1 cellular context compared by ENCODE assay signal in the genomic region with DNA sequence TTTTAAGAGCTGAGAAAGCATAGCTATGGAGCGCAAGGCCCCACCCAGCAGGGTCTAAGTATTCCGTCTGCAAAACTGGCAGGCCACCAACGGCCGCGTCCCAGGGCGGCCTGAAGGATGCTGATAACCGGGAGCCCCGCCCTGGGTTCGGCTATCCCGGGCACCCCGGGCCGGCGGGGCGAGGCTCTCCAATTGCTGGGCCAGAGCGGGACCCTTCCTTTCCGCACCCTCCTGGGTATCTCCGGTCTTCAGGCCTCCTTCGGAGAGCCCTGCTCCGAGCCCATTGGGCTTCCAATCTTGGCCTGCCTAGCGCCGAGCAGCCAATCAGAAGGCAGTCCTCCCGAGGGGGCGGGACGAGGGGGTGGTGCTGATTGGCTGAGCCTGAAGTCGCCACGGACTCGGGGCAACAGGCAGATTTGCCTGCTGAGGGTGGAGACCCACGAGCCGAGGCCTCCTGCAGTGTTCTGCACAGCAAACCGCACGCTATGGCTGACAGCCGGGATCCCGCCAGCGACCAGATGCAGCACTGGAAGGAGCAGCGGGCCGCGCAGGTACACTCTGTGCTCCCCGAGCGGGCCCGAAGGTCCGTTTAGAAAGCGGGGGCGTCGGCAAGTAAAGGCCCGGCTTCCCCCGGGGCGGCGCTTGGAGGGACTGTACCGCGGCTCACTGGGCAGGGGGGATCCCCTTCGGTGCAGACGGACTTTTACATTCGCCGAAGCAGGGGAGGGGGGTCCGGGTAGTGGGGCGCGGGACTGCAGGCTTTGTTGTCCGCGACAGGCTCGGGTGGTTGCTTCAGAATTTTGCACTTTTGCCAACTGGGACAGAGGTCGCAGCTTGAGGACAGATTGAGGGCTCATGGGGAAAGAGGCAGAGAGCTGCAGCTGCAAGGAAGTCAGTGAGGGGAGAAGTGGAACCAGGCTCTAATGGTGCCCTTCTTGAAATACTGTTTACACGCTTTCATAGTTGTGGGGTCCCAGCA.
TF ChIP-seq lines count a peak whose summit lies in the region.

A gene (plus strand): TSS at position 406 of the 979 bp plus-strand sequence. CDS start 80 bp downstream, at position 486.

TF ChIP-seq in GM12878, 131 proteins besides CTCF, POLR2A, EP300 and RAD21 (continued from another document):
- no peak for TF ChIP-seq KLF5 (IDR thresholded peaks at IDR 0.05; ENCODE audit: partially characterized antibody)
- TF ChIP-seq MYB (IDR thresholded peaks at IDR 0.05; ENCODE audit: borderline replicate concordance, low read depth, low read length), result 0 out of 2 replicates have a peak, but pooled peaks have one; percentile 11
- peak; percentile 61 for TF ChIP-seq FOS (IDR thresholded peaks at IDR 0.05; ENCODE audit: borderline replicate concordance, extremely low read depth, insufficient read length)
- TF ChIP-seq NBN (IDR thresholded peaks at IDR 0.05), result peak; percentile 96
- TF ChIP-seq MYC (IDR thresholded peaks at IDR 0.05; ENCODE audit: insufficient read depth, insufficient read length, insufficient replicate concordance, low read length, severe bottlenecking), result peak; percentile 37
- peak; percentile 11; the same call in 1 of the 2 replicates for TF ChIP-seq HCFC1 (IDR thresholded peaks at IDR 0.05; ENCODE audit: low read length)
- TF ChIP-seq NFIC (IDR thresholded peaks at IDR 0.05; ENCODE audit: low read depth, low read length), result no peak
- peak; percentile 87; the same call in 1 of the 2 replicates for TF ChIP-seq JUND (IDR thresholded peaks at IDR 0.05; ENCODE audit: low read depth, low read length)
- TF ChIP-seq, protein P1, sequence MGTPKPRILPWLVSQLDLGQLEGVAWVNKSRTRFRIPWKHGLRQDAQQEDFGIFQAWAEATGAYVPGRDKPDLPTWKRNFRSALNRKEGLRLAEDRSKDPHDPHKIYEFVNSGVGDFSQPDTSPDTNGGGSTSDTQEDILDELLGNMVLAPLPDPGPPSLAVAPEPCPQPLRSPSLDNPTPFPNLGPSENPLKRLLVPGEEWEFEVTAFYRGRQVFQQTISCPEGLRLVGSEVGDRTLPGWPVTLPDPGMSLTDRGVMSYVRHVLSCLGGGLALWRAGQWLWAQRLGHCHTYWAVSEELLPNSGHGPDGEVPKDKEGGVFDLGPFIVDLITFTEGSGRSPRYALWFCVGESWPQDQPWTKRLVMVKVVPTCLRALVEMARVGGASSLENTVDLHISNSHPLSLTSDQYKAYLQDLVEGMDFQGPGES (IDR thresholded peaks at IDR 0.05), result peak; percentile 85
- TF ChIP-seq, protein P2, sequence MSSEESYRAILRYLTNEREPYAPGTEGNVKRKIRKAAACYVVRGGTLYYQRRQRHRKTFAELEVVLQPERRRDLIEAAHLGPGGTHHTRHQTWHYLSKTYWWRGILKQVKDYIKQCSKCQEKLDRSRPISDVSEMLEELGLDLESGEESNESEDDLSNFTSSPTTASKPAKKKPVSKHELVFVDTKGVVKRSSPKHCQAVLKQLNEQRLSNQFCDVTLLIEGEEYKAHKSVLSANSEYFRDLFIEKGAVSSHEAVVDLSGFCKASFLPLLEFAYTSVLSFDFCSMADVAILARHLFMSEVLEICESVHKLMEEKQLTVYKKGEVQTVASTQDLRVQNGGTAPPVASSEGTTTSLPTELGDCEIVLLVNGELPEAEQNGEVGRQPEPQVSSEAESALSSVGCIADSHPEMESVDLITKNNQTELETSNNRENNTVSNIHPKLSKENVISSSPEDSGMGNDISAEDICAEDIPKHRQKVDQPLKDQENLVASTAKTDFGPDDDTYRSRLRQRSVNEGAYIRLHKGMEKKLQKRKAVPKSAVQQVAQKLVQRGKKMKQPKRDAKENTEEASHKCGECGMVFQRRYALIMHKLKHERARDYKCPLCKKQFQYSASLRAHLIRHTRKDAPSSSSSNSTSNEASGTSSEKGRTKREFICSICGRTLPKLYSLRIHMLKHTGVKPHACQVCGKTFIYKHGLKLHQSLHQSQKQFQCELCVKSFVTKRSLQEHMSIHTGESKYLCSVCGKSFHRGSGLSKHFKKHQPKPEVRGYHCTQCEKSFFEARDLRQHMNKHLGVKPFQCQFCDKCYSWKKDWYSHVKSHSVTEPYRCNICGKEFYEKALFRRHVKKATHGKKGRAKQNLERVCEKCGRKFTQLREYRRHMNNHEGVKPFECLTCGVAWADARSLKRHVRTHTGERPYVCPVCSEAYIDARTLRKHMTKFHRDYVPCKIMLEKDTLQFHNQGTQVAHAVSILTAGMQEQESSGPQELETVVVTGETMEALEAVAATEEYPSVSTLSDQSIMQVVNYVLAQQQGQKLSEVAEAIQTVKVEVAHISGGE (CRISPR knock-in tag; IDR thresholded peaks at IDR 0.05), result no peak
- TF ChIP-seq TCF12 (IDR thresholded peaks at IDR 0.05; ENCODE audit: low read depth, low read length), result 0 out of 2 replicates have a peak, but pooled peaks have one; percentile 16
- TF ChIP-seq EGR1 (IDR thresholded peaks at IDR 0.05; ENCODE audit: borderline replicate concordance in 1 of 2, low read depth in 2 of 2, low read length in 2 of 2), result peak; percentile 23 to 96
- TF ChIP-seq TCF7 (IDR thresholded peaks at IDR 0.05; ENCODE audit: borderline replicate concordance), result no peak
- TF ChIP-seq, protein P3, sequence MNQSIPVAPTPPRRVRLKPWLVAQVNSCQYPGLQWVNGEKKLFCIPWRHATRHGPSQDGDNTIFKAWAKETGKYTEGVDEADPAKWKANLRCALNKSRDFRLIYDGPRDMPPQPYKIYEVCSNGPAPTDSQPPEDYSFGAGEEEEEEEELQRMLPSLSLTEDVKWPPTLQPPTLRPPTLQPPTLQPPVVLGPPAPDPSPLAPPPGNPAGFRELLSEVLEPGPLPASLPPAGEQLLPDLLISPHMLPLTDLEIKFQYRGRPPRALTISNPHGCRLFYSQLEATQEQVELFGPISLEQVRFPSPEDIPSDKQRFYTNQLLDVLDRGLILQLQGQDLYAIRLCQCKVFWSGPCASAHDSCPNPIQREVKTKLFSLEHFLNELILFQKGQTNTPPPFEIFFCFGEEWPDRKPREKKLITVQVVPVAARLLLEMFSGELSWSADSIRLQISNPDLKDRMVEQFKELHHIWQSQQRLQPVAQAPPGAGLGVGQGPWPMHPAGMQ (IDR thresholded peaks at IDR 0.05; ENCODE audit: borderline replicate concordance), result peak; percentile 80
- peak; percentile 60; the same call in 1 of the 2 replicates for TF ChIP-seq LARP7 (IDR thresholded peaks at IDR 0.05)
- no peak for TF ChIP-seq CEBPB (IDR thresholded peaks at IDR 0.05; ENCODE audit: borderline replicate concordance in 1 of 2, low read depth in 2 of 2, low read length in 2 of 2)
- peak; percentile 64 for TF ChIP-seq SMARCA5 (IDR thresholded peaks at IDR 0.05)
- TF ChIP-seq, protein P4, sequence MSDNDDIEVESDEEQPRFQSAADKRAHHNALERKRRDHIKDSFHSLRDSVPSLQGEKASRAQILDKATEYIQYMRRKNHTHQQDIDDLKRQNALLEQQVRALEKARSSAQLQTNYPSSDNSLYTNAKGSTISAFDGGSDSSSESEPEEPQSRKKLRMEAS (IDR thresholded peaks at IDR 0.05; ENCODE audit: low read depth, low read length), result peak; percentile 47
- peak; percentile 74 for TF ChIP-seq BACH1 (IDR thresholded peaks at IDR 0.05; ENCODE audit: borderline replicate concordance)
- TF ChIP-seq BRCA1 (IDR thresholded peaks at IDR 0.05; ENCODE audit: low read depth, low read length), result no peak
- TF ChIP-seq BHLHE40 (IDR thresholded peaks at IDR 0.05; ENCODE audit: borderline replicate concordance in 1 of 2, low read depth in 2 of 2, low read length in 1 of 2), result peak in 1 of 2 experiments; percentile 67
- TF ChIP-seq RCOR1 (conservative IDR thresholded peaks at IDR 0.05; ENCODE audit: low read depth, low read length), result 0 out of 2 replicates have a peak, but pooled peaks have one; percentile 62
- TF ChIP-seq GATAD2B (conservative IDR thresholded peaks at IDR 0.05; ENCODE audit: low read depth), result peak; percentile 68; the same call in 1 of the 2 replicates
- TF ChIP-seq NFYA (IDR thresholded peaks at IDR 0.05; ENCODE audit: borderline replicate concordance, low read depth, low read length), result peak; percentile 42; the same call in 1 of the 2 replicates
- TF ChIP-seq HDAC6 (IDR thresholded peaks at IDR 0.05; ENCODE audit: unreplicated experiment), result no peak
- TF ChIP-seq ZNF622 (IDR thresholded peaks at IDR 0.05), result no peak
- TF ChIP-seq, protein P5, sequence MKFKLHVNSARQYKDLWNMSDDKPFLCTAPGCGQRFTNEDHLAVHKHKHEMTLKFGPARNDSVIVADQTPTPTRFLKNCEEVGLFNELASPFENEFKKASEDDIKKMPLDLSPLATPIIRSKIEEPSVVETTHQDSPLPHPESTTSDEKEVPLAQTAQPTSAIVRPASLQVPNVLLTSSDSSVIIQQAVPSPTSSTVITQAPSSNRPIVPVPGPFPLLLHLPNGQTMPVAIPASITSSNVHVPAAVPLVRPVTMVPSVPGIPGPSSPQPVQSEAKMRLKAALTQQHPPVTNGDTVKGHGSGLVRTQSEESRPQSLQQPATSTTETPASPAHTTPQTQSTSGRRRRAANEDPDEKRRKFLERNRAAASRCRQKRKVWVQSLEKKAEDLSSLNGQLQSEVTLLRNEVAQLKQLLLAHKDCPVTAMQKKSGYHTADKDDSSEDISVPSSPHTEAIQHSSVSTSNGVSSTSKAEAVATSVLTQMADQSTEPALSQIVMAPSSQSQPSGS (IDR thresholded peaks at IDR 0.05; ENCODE audit: low read length), result no peak
- peak; percentile 70 for TF ChIP-seq RUNX3 (IDR thresholded peaks at IDR 0.05; ENCODE audit: low read length)
- TF ChIP-seq YY1 (IDR thresholded peaks at IDR 0.05; ENCODE audit: low read depth, low read length), result peak; percentile 38
- 0 out of 2 replicates have a peak, but pooled peaks have one; percentile 18 for TF ChIP-seq CBFB (IDR thresholded peaks at IDR 0.05; ENCODE audit: low read depth)
- TF ChIP-seq, protein P6, sequence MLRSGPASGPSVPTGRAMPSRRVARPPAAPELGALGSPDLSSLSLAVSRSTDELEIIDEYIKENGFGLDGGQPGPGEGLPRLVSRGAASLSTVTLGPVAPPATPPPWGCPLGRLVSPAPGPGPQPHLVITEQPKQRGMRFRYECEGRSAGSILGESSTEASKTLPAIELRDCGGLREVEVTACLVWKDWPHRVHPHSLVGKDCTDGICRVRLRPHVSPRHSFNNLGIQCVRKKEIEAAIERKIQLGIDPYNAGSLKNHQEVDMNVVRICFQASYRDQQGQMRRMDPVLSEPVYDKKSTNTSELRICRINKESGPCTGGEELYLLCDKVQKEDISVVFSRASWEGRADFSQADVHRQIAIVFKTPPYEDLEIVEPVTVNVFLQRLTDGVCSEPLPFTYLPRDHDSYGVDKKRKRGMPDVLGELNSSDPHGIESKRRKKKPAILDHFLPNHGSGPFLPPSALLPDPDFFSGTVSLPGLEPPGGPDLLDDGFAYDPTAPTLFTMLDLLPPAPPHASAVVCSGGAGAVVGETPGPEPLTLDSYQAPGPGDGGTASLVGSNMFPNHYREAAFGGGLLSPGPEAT (IDR thresholded peaks at IDR 0.05; ENCODE audit: low read depth), result peak; percentile 77
- TF ChIP-seq SREBF1 (IDR thresholded peaks at IDR 0.05; ENCODE audit: low read length), result peak; percentile 74
- peak; percentile 62; the same call in 1 of the 2 replicates for TF ChIP-seq POLR2AphosphoS2 (IDR thresholded peaks at IDR 0.05; ENCODE audit: low read depth, low read length)
